9 cellular contexts compared by ENCODE assay signal in the genomic region with DNA sequence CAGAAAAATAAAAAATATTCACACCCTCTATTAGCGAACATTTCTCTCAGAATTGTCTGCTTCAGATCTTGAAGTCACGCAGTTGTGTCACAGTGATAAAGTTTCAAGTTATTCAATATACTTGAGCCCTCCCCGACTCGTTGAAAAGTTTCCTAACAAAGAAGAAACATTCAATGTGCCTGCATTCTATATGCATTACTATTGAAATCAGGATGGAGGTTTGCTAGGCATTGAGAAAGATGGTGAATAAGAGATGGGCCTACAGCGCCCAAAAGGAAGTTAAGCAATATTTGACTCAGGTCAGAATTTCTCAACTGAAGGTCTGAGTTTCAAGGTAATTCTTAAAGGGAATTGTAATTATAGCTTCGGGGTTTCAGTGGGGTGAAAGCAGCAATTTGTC. TPM values are rescaled to one million over a fixed set of nuclear protein-coding genes. Genes with fewer than 3 reads are reported as not detected.
DNase-seq lines count a peak whose midpoint lies in the region; ATAC-seq and TF ChIP-seq lines count a peak whose summit lies in the region.
"Had no signal": no experiment of that assay in that cellular context is flagged by ENCODE, and none has a peak within 500 bp of the region (broad histone marks: within the 10 kb centered on the region; RNA-seq: fewer than 3 reads in every experiment).

No MANE protein-coding gene starts in this region.

- no peaks in the 10 kb centered on the region for H3K27me3 ChIP-seq in foreskin keratinocyte
- H3K27me3 ChIP-seq: colonic mucosa had no signal

- peak; percentile 8 for DNase-seq in HT-29 (ENCODE audit: low spot score)
- peak; percentile 80 for DNase-seq in SKM-1 treated with dmso at 0.1 percent for 144 hours (lab: John Stamatoyannopoulos, UW; ENCODE audit: unreplicated experiment)
- DNase-seq in foreskin keratinocyte, result peak; percentile 38 to 65
- DNase-seq in NCI-H2081 (lab: John Stamatoyannopoulos, UW), result no peak
- no peak for DNase-seq in DMS53 treated with DMSO at 0.1 percent for 48 hours (lab: John Stamatoyannopoulos, UW; ENCODE audit: unreplicated experiment)
- DNase-seq: occipital lobe had no signal

- ATAC-seq in foreskin keratinocyte, result peak; percentile 44
- no peak for ATAC-seq in stimulated activated memory B cell treated with anti-CD40 and anti-IgM and Interleukin-4, amounts not matched to agents 10 μg/mL and 1 μg/mL and 100 μg/mL, for 72 hours
- ATAC-seq in HG03039 (IDR thresholded peaks at IDR 0.05; ENCODE audit: unreplicated experiment), result no peak

- no peak overlapping the region for H3K4me3 Mint-ChIP-seq in stimulated activated memory B cell treated with anti-CD40 and anti-IgM and Interleukin-4, amounts not matched to agents 10 μg/mL and 1 μg/mL and 100 μg/mL, for 72 hours

- H3K27me3 Mint-ChIP-seq in stimulated activated memory B cell treated with anti-CD40 and anti-IgM and Interleukin-4, amounts not matched to agents 10 μg/mL and 1 μg/mL and 100 μg/mL, for 72 hours, result no peaks in the 10 kb centered on the region

- H3K9me3 Mint-ChIP-seq in stimulated activated memory B cell treated with anti-CD40 and anti-IgM and Interleukin-4, amounts not matched to agents 10 μg/mL and 1 μg/mL and 100 μg/mL, for 72 hours, result no peaks in the 10 kb centered on the region

- peak overlapping the region; percentile 22 for H3K27ac Mint-ChIP-seq in stimulated activated memory B cell treated with anti-CD40 and anti-IgM and Interleukin-4, amounts not matched to agents 10 μg/mL and 1 μg/mL and 100 μg/mL, for 72 hours

- H3K4me1 Mint-ChIP-seq in stimulated activated memory B cell treated with anti-CD40 and anti-IgM and Interleukin-4, amounts not matched to agents 10 μg/mL and 1 μg/mL and 100 μg/mL, for 72 hours, result peaks cover 7% of the 10 kb centered on the region

- peaks cover 8% of the 10 kb centered on the region for H3K4me1 ChIP-seq in foreskin keratinocyte

- H3K27ac ChIP-seq in foreskin keratinocyte, result peak overlapping the region; percentile 20
- H3K27ac ChIP-seq: colonic mucosa had no signal

- no peak for TF ChIP-seq CTCF in foreskin keratinocyte (conservative IDR thresholded peaks at IDR 0.05)

- H3K36me3 Mint-ChIP-seq in stimulated activated memory B cell treated with anti-CD40 and anti-IgM and Interleukin-4, amounts not matched to agents 10 μg/mL and 1 μg/mL and 100 μg/mL, for 72 hours, result peaks cover 6% of the 10 kb centered on the region

RNA-seq across cellular contexts. Expression of gene TCEANC, which starts 6.1 kb away (rescaled TPM):
- 0.53 and 0.76 TPM in 2 replicates for total RNA-seq in HT-29 (2014; rRNA removed; shearing (Covaris generic))
- total RNA-seq in foreskin keratinocyte, result 0.67 and 0.75 TPM in 2 replicates
- 0.34 and 0.43 TPM in 2 replicates for polyA plus RNA-seq in foreskin keratinocyte

RNA-seq across cellular contexts. Expression of gene RAB9A, which starts 29.9 kb away (rescaled TPM):
- total RNA-seq in HT-29 (2014; rRNA removed; shearing (Covaris generic)), result 4.8 and 5.7 TPM in 2 replicates
- 18.3 and 18.7 TPM in 2 replicates for total RNA-seq in foreskin keratinocyte
- polyA plus RNA-seq in foreskin keratinocyte, result 19.6 and 22.0 TPM in 2 replicates

Comparison
In these comparisons a context has a peak if more than half of its experiments do, and no peak if none do; other contexts are left out.
1. DNase-seq: peak in HT-29 (single experiment), SKM-1 treated with dmso at 0.1 percent for 144 hours (single experiment) and foreskin keratinocyte (2 of 2); none in NCI-H2081 (0 of 2) and DMS53 treated with DMSO at 0.1 percent for 48 hours (single experiment).